In genomic region chr11:3139086-3139440, GRCh38 we compare ENCODE assay signal across 16 cellular contexts.
"Had no signal": no experiment of that assay in that cellular context is flagged by ENCODE, and none has a peak within 500 bp of the region (broad histone marks: within the 10 kb centered on the region; RNA-seq: fewer than 3 reads in every experiment).

No MANE protein-coding gene starts in this region.

- H3K27me3 Mint-ChIP-seq: activated CD4-positive, alpha-beta memory T cell treated with anti-CD3 and anti-CD28 coated beads for 36 hours; activated naive CD8-positive, alpha-beta T cell treated with anti-CD3 and anti-CD28 coated beads for 36 hours; stimulated activated naive CD8-positive, alpha-beta T cell treated with anti-CD3 and anti-CD28 coated beads, Interleukin-15, Interleukin-2, amounts not matched to agents 100 ng/mL and 50 ng/mL, for 24 hours had no signal

- H3K27ac Mint-ChIP-seq: activated CD4-positive, alpha-beta memory T cell treated with anti-CD3 and anti-CD28 coated beads for 36 hours; activated naive CD8-positive, alpha-beta T cell treated with anti-CD3 and anti-CD28 coated beads for 36 hours; endodermal cell; stimulated activated naive CD8-positive, alpha-beta T cell treated with anti-CD3 and anti-CD28 coated beads, Interleukin-15, Interleukin-2, amounts not matched to agents 100 ng/mL and 50 ng/mL, for 24 hours; T-helper 2 cell treated with Interferon-gamma antibody and Interleukin-4, amounts not matched to agents 5 μg/mL and 100 μg/mL, for 36 hours had no signal

- H3K4me3 ChIP-seq: cardiac muscle cell, hepatocyte, neural progenitor cell, ovary, transverse colon, uterus had no signal

- DNase-seq: activated CD4-positive, alpha-beta memory T cell treated with anti-CD3 and anti-CD28 coated beads for 36 hours; activated CD4-positive, alpha-beta T cell treated with anti-CD3 and anti-CD28 coated beads for 4 hours; activated naive CD8-positive, alpha-beta T cell treated with anti-CD3 and anti-CD28 coated beads for 36 hours; amniotic stem cell; endodermal cell; stimulated activated CD4-positive, alpha-beta T cell treated with anti-CD3 and anti-CD28 coated beads, Interleukin-2, amount 100 ng/mL, for 24 hours; transverse colon; uterus had no signal

- H3K27me3 ChIP-seq: hepatocyte, neural progenitor cell, ovary, transverse colon, uterus had no signal

- H3K79me2 ChIP-seq: hepatocyte had no signal

- H3K36me3 Mint-ChIP-seq: activated CD4-positive, alpha-beta memory T cell treated with anti-CD3 and anti-CD28 coated beads for 36 hours; activated naive CD8-positive, alpha-beta T cell treated with anti-CD3 and anti-CD28 coated beads for 36 hours; neural progenitor cell; WTC11 had no signal

- H3K9me3 ChIP-seq: ovary, transverse colon, uterus had no signal

- H3K36me3 ChIP-seq: cardiac muscle cell, neural progenitor cell, ovary, transverse colon, uterus had no signal

- H3K4me2 ChIP-seq: hepatocyte, neural progenitor cell had no signal

- H2AFZ ChIP-seq: hepatocyte, neural progenitor cell had no signal

- H3K4me1 Mint-ChIP-seq: endodermal cell had no signal

- H3K27ac ChIP-seq: cardiac muscle cell, epithelial cell of prostate, hepatocyte, neural progenitor cell, uterus had no signal

- H3K9me3 Mint-ChIP-seq: activated CD4-positive, alpha-beta memory T cell treated with anti-CD3 and anti-CD28 coated beads for 36 hours; activated naive CD8-positive, alpha-beta T cell treated with anti-CD3 and anti-CD28 coated beads for 36 hours; endodermal cell; neural progenitor cell; stimulated activated naive CD8-positive, alpha-beta T cell treated with anti-CD3 and anti-CD28 coated beads, Interleukin-15, Interleukin-2, amounts not matched to agents 100 ng/mL and 50 ng/mL, for 24 hours; T-helper 2 cell treated with Interferon-gamma antibody and Interleukin-4, amounts not matched to agents 5 μg/mL and 100 μg/mL, for 36 hours; WTC11 had no signal

- H3K4me3 Mint-ChIP-seq: activated CD4-positive, alpha-beta memory T cell treated with anti-CD3 and anti-CD28 coated beads for 36 hours; activated naive CD8-positive, alpha-beta T cell treated with anti-CD3 and anti-CD28 coated beads for 36 hours; endodermal cell; neural progenitor cell; stimulated activated naive CD8-positive, alpha-beta T cell treated with anti-CD3 and anti-CD28 coated beads, Interleukin-15, Interleukin-2, amounts not matched to agents 100 ng/mL and 50 ng/mL, for 24 hours; T-helper 2 cell treated with Interferon-gamma antibody and Interleukin-4, amounts not matched to agents 5 μg/mL and 100 μg/mL, for 36 hours; WTC11 had no signal
